Comparison of ENCODE assay signal across 21 cellular contexts in the genomic region with DNA sequence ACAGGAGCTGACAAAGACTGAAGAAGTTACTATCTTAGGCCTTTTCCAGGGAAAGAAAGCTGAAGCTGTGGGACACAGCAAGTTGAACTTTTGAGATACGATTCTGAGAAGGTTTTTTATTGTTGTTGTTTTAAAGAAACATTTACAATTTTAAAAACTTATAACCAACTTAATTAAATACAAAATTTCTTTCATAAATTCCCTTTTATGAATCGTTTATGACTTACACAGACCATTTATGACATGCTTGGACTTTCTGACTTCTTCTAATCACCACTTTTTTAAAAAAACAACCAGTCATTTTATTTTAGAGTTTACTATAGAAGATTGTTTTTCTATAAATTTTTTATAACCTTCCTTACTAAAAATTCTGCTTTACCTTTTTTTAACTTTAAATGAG.
DNase-seq lines count a peak whose midpoint lies in the region; ATAC-seq and TF ChIP-seq lines count a peak whose summit lies in the region.
"Had no signal": no experiment of that assay in that cellular context is flagged by ENCODE, and none has a peak within 500 bp of the region (broad histone marks: within the 10 kb centered on the region; RNA-seq: fewer than 3 reads in every experiment).

No MANE protein-coding gene starts in this region.

- H3K27ac Mint-ChIP-seq in GM23338 = no peak overlapping the region
- H3K27ac Mint-ChIP-seq: HFFc6; T-helper 1 cell treated with Interleukin-12 subunit alpha and Interleukin-12 subunit beta and Interleukin-4 antibody, amounts not matched to agents 30 μg/mL and 1 μg/mL, for 36 hours had no signal

- intact Hi-C loops in OCI-LY7 (cut with micrococcal nuclease; ENCODE audit: unreplicated experiment) (no loop called here), sciatic nerve (cut with DNase I) (no loop called here), heart right ventricle (cut with DNase I) (no loop called here)

- H3K9me2 ChIP-seq in GM23338 (ENCODE audit: insufficient read depth) (peaks cover 6% of the 10 kb centered on the region; the same call in 1 of the 2 replicates), OCI-LY7 (ENCODE audit: insufficient read depth, low read length) (no peaks in the 10 kb centered on the region)

- peaks cover 15% of the 10 kb centered on the region for H3K27me3 Mint-ChIP-seq in GM23338 (ENCODE audit: insufficient read depth, low read depth, poor library complexity)

- TF ChIP-seq CTCF in GM23338 (conservative IDR thresholded peaks at IDR 0.05; ENCODE audit: low read depth in 2 of 2) (no peak), OCI-LY7 (conservative IDR thresholded peaks at IDR 0.05; ENCODE audit: low read length) (no peak), fibroblast of mammary gland (conservative IDR thresholded peaks at IDR 0.05; ENCODE audit: control insufficient read depth, insufficient read depth, low read depth, low read length) (no peak), omental fat pad (IDR thresholded peaks at IDR 0.05) (no peak), heart right ventricle (IDR thresholded peaks at IDR 0.05) (no peak)

- H3K36me3 Mint-ChIP-seq in GM23338 (ENCODE audit: low read depth) = peaks cover 29% of the 10 kb centered on the region

- H3K79me2 ChIP-seq in GM23338 (replicated peaks; ENCODE audit: insufficient read depth) (no peaks in the 10 kb centered on the region), OCI-LY7 (ENCODE audit: insufficient read depth, low read depth, low read length) (no peaks in the 10 kb centered on the region)

- no peaks in the 10 kb centered on the region for H4K20me1 ChIP-seq in GM23338 (replicated peaks; ENCODE audit: insufficient read depth)
- no peaks in the 10 kb centered on the region for H4K20me1 ChIP-seq in OCI-LY7 (ENCODE audit: insufficient read depth, low read length)
- H4K20me1 ChIP-seq: BLaER1 had no signal

- H3K4me3 ChIP-seq in GM23338 = no peak overlapping the region
- H3K4me3 ChIP-seq in OCI-LY7 (ENCODE audit: low read depth, low read length, poor library complexity, severe bottlenecking) = no peak overlapping the region
- no peak overlapping the region for H3K4me3 ChIP-seq in fibroblast of mammary gland (ENCODE audit: control insufficient read depth, low read depth, low read length)
- no peak overlapping the region for H3K4me3 ChIP-seq in heart right ventricle
- H3K4me3 ChIP-seq: BLaER1, gastrocnemius medialis, psoas muscle, upper lobe of left lung had no signal

- BruUV-seq in OCI-LY7 (replicated peaks; lab: Mats Ljungman, UMichigan) = no TSS peak

- H3K36me3 ChIP-seq in GM23338 (ENCODE audit: insufficient read depth) (no peaks in the 10 kb centered on the region; the same call in 1 of the 2 replicates), OCI-LY7 (ENCODE audit: insufficient read depth, low read length) (no peaks in the 10 kb centered on the region), heart right ventricle (no peaks in the 10 kb centered on the region)
- H3K36me3 ChIP-seq: BLaER1, gastrocnemius medialis, upper lobe of left lung had no signal

- CTCF ChIA-PET in OCI-LY7 (lab: Charles Lee; ENCODE audit: unreplicated experiment) = no interaction called here

- WGBS in heart right ventricle, 2 donors = 47 to 48% methylated on average over 2 of the region's 2 CpGs

- POLR2A ChIA-PET in OCI-LY7 (lab: Charles Lee) = interaction anchor here (0.6 to 0.7 kb wide), 2 partner anchors 9 to 206 kb away, joined by 3 to 4 read pairs; no protein-coding TSS in a partner anchor

- H3K27ac ChIP-seq in GM23338 (ENCODE audit: low read depth) (no peak overlapping the region), OCI-LY7 (ENCODE audit: low read depth, low read length, poor library complexity, severe bottlenecking) (no peak overlapping the region), heart right ventricle (no peak overlapping the region)
- H3K27ac ChIP-seq: BLaER1, epithelial cell of prostate, gastrocnemius medialis, psoas muscle, upper lobe of left lung had no signal

- no peaks in the 10 kb centered on the region for H3F3A ChIP-seq in GM23338 (replicated peaks; ENCODE audit: low read depth)

- no peaks in the 10 kb centered on the region for H3K4me1 Mint-ChIP-seq in GM23338

- H2AFZ ChIP-seq in GM23338 (no peak overlapping the region), OCI-LY7 (ENCODE audit: low read length) (no peak overlapping the region)

- ATAC-seq in GM23338 = no peak
- ATAC-seq in omental fat pad (ENCODE audit: low FRiP score) = no peak
- ATAC-seq in sciatic nerve = no peak
- ATAC-seq in heart right ventricle = no peak
- ATAC-seq: gastrocnemius medialis, left lobe of liver, psoas muscle had no signal

- H3K27me3 ChIP-seq in GM23338 (ENCODE audit: insufficient read depth) (no peaks in the 10 kb centered on the region), heart right ventricle (peaks cover 0 to 8% (median 0%) of the 10 kb centered on the region in 7 donors)
- H3K27me3 ChIP-seq: BLaER1, gastrocnemius medialis, upper lobe of left lung had no signal

- DNase-seq in DMS79 treated with DMSO at 0.1 percent for 48 hours (lab: John Stamatoyannopoulos, UW) = peak; percentile 15
- no peak for DNase-seq in DMS79 (lab: John Stamatoyannopoulos, UW)
- DNase-seq in GM23338 (ENCODE audit: low spot score) = peak; percentile 57
- peak; percentile 58 for DNase-seq in OCI-LY7 (ENCODE audit: low spot score)
- peak; percentile 20 for DNase-seq in fibroblast of mammary gland (ENCODE audit: low read depth)
- DNase-seq in omental fat pad (ENCODE audit: low spot score) = no peak
- no peak for DNase-seq in sciatic nerve (ENCODE audit: low spot score)
- no peak for DNase-seq in heart right ventricle
- DNase-seq: 8988T; activated CD4-positive, alpha-beta T cell treated with anti-CD3 and anti-CD28 coated beads, Interleukin-2, amount 50 U/mL, for 48 hours; activated T-cell treated with anti-CD3 and anti-CD28 coated beads for 4 hours; gastrocnemius medialis; HFFc6; psoas muscle; small intestine; stimulated activated CD4-positive, alpha-beta T cell treated with anti-CD3 and anti-CD28 coated beads, Interleukin-4, amount 100 ng/mL, for 1 hour; upper lobe of left lung had no signal

- peaks cover 86% of the 10 kb centered on the region for H3K9me3 Mint-ChIP-seq in GM23338

- H3K9me3 ChIP-seq in OCI-LY7 (ENCODE audit: low read length) = peaks cover 20% of the 10 kb centered on the region
- peaks cover 0 to 29% (median 6%) of the 10 kb centered on the region in 11 donors for H3K9me3 ChIP-seq in heart right ventricle
- H3K9me3 ChIP-seq: psoas muscle had no signal

- H3K4me3 Mint-ChIP-seq in GM23338 = no peak overlapping the region
- H3K4me3 Mint-ChIP-seq: HFFc6; T-helper 1 cell treated with Interleukin-12 subunit alpha and Interleukin-12 subunit beta and Interleukin-4 antibody, amounts not matched to agents 30 μg/mL and 1 μg/mL, for 36 hours had no signal

- H3K4me2 ChIP-seq in GM23338 (no peak overlapping the region), OCI-LY7 (ENCODE audit: low read length) (no peak overlapping the region)
- H3K4me2 ChIP-seq: BLaER1 had no signal

- H3K4me1 ChIP-seq in GM23338 (ENCODE audit: insufficient read depth) (no peaks in the 10 kb centered on the region), OCI-LY7 (ENCODE audit: insufficient read depth, low read length, poor library complexity, severe bottlenecking) (no peaks in the 10 kb centered on the region), heart right ventricle (no peaks in the 10 kb centered on the region)
- H3K4me1 ChIP-seq: BLaER1, gastrocnemius medialis, psoas muscle, upper lobe of left lung had no signal

Comparison
In these comparisons a context has a peak if more than half of its experiments do, and no peak if none do; other contexts are left out.
1. DNase-seq: peak in DMS79 treated with DMSO at 0.1 percent for 48 hours (single experiment), GM23338 (single experiment), OCI-LY7 (single experiment) and fibroblast of mammary gland (single experiment); none in DMS79 (single experiment), omental fat pad (single experiment), sciatic nerve (single experiment) and heart right ventricle (0 of 2).